In genomic region chr3:185926445-185926844, GRCh38 we compare ENCODE assay signal across 1 cellular context.
TF ChIP-seq lines count a peak whose summit lies in the region.

No MANE protein-coding gene starts in this region.

TF ChIP-seq in HepG2, 621 proteins besides CTCF, POLR2A, EP300 and RAD21:
- TF ChIP-seq YY1 (IDR thresholded peaks at IDR 0.05; ENCODE audit: insufficient read depth, insufficient replicate concordance, low read depth, low read length), result no peak
- no peak for TF ChIP-seq ZBTB10 (CRISPR knock-in tag; IDR thresholded peaks at IDR 0.05; ENCODE audit: borderline replicate concordance)
- TF ChIP-seq PRPF4 (IDR thresholded peaks at IDR 0.05; ENCODE audit: low read depth, low read length, poor library complexity, severe bottlenecking), result no peak
- peak; percentile 40; the same call in 1 of the 2 replicates for TF ChIP-seq POLR2AphosphoS2 (IDR thresholded peaks at IDR 0.05; ENCODE audit: low read depth, low read length)
- TF ChIP-seq RBM22 (optimal IDR thresholded peaks at IDR 0.05; ENCODE audit: low read length), result peak; percentile 90
- no peak for TF ChIP-seq TFE3 (CRISPR knock-in tag; IDR thresholded peaks at IDR 0.05)
- TF ChIP-seq ZNF407 (CRISPR knock-in tag; IDR thresholded peaks at IDR 0.05; ENCODE audit: not compliant biosample characterization), result no peak
- no peak for TF ChIP-seq PRDM4 (CRISPR knock-in tag; IDR thresholded peaks at IDR 0.05; ENCODE audit: borderline replicate concordance)
- TF ChIP-seq ETV5 (CRISPR knock-in tag; IDR thresholded peaks at IDR 0.05; ENCODE audit: borderline replicate concordance), result no peak
- TF ChIP-seq ONECUT2 (CRISPR knock-in tag; IDR thresholded peaks at IDR 0.05), result no peak
- TF ChIP-seq DZIP1 (CRISPR knock-in tag; IDR thresholded peaks at IDR 0.05), result no peak
- no peak for TF ChIP-seq ZNF160 (CRISPR knock-in tag; IDR thresholded peaks at IDR 0.05)
- TF ChIP-seq ZFP1 (CRISPR knock-in tag; IDR thresholded peaks at IDR 0.05), result no peak
- TF ChIP-seq ZBTB21 (CRISPR knock-in tag; IDR thresholded peaks at IDR 0.05), result no peak
- TF ChIP-seq KAT7 (CRISPR knock-in tag; IDR thresholded peaks at IDR 0.05; ENCODE audit: borderline replicate concordance), result no peak
- no peak for TF ChIP-seq SMARCC2 (IDR thresholded peaks at IDR 0.05)
- no peak for TF ChIP-seq BRD4 (CRISPR knock-in tag; IDR thresholded peaks at IDR 0.05)
- no peak for TF ChIP-seq MXD4 (CRISPR knock-in tag; IDR thresholded peaks at IDR 0.05)
- TF ChIP-seq KMT2B (CRISPR knock-in tag; IDR thresholded peaks at IDR 0.05), result no peak
- TF ChIP-seq MAFG (CRISPR knock-in tag; IDR thresholded peaks at IDR 0.05), result no peak
- no peak for TF ChIP-seq SOX5 (CRISPR knock-in tag; IDR thresholded peaks at IDR 0.05; ENCODE audit: borderline replicate concordance)
- no peak for TF ChIP-seq RFX1 (IDR thresholded peaks at IDR 0.05)
- no peak for TF ChIP-seq ZNF292 (CRISPR knock-in tag; IDR thresholded peaks at IDR 0.05; ENCODE audit: borderline replicate concordance, low read depth)
- peak; percentile 48; the same call in 1 of the 2 replicates for TF ChIP-seq ZNF816 (CRISPR knock-in tag; IDR thresholded peaks at IDR 0.05; ENCODE audit: borderline replicate concordance)
- no peak for TF ChIP-seq ZNF563 (CRISPR knock-in tag; IDR thresholded peaks at IDR 0.05)
